In genomic region chr11:94974178-94974577, GRCh38 we compare ENCODE assay signal across 1 cellular context.
TF ChIP-seq lines count a peak whose summit lies in the region.

No MANE protein-coding gene starts in this region.

TF ChIP-seq in H1, 55 proteins besides CTCF, POLR2A, EP300 and RAD21:
- TF ChIP-seq JUN (IDR thresholded peaks at IDR 0.05; ENCODE audit: low read depth, low read length) (no peak), FOSL1 (IDR thresholded peaks at IDR 0.05; ENCODE audit: insufficient read depth, low read depth, low read length) (no peak)
